8 cellular contexts compared by ENCODE assay signal in genomic region chr11:3609416-3610265, GRCh38. TPM values are rescaled to one million over a fixed set of nuclear protein-coding genes. Genes with fewer than 3 reads are reported as not detected.
DNase-seq lines count a peak whose midpoint lies in the region; ATAC-seq, FAIRE-seq and TF ChIP-seq lines count a peak whose summit lies in the region.

No MANE protein-coding gene starts in this region.

- H2AFZ ChIP-seq in PC-3 (ENCODE audit: low read length) = no peak overlapping the region

- TF ChIP-seq CTCF in GM13977 (IDR thresholded peaks at IDR 0.05; ENCODE audit: extremely low read depth, insufficient read depth, missing control alignments) (peak; percentile 72), PC-3 (conservative IDR thresholded peaks at IDR 0.05; ENCODE audit: low read depth, low read length) (peak; percentile 76), bronchial epithelial cell (IDR thresholded peaks at IDR 0.05; ENCODE audit: insufficient read depth, low read length, severe bottlenecking) (peak; percentile 81)

- H3K9me3 ChIP-seq in PC-3 (ENCODE audit: low read length) = no peaks in the 10 kb centered on the region
- no peaks in the 10 kb centered on the region for H3K9me3 ChIP-seq in effector memory CD4-positive, alpha-beta T cell (ENCODE audit: control insufficient read depth, low read length)

- H3K4me1 ChIP-seq in PC-3 (ENCODE audit: insufficient read depth, low read length) = peaks cover 3% of the 10 kb centered on the region; the same call in 1 of the 2 replicates
- no peaks in the 10 kb centered on the region for H3K4me1 ChIP-seq in effector memory CD4-positive, alpha-beta T cell (ENCODE audit: control insufficient read depth, insufficient read depth, low read length, poor library complexity, severe bottlenecking)

- H3K36me3 ChIP-seq in PC-3 (ENCODE audit: low read depth, low read length) (no peaks in the 10 kb centered on the region), bronchial epithelial cell (ENCODE audit: control insufficient read depth, insufficient read depth, low read length) (no peaks in the 10 kb centered on the region)
- no peaks in the 10 kb centered on the region for H3K36me3 ChIP-seq in effector memory CD4-positive, alpha-beta T cell (ENCODE audit: control insufficient read depth, insufficient read depth, low read length)

- peak; percentile 80 for ATAC-seq in PC-3
- no peak for ATAC-seq in activated CD4-positive, CD25-positive, alpha-beta regulatory T cell treated with anti-CD3 and anti-CD28 coated beads, Interleukin-2, amount 50 U/mL, for 24 hours
- ATAC-seq in GM21515 (IDR thresholded peaks at IDR 0.05; ENCODE audit: unreplicated experiment) = no peak

- 0 out of 2 replicates have a peak, but pooled peaks cover 3% of the 10 kb centered on the region for H3K27me3 ChIP-seq in PC-3 (ENCODE audit: low read length)
- no peaks in the 10 kb centered on the region for H3K27me3 ChIP-seq in bronchial epithelial cell (ENCODE audit: control insufficient read depth, insufficient read depth, low read length)
- no peaks in the 10 kb centered on the region for H3K27me3 ChIP-seq in effector memory CD4-positive, alpha-beta T cell (replicated peaks; ENCODE audit: control insufficient read depth, insufficient read depth, low read length, poor library complexity, severe bottlenecking)

- BruUV-seq in PC-3 (replicated peaks; lab: Mats Ljungman, UMichigan) = no TSS peak

- DNase-seq in CD1c-positive myeloid dendritic cell (ENCODE audit: extremely low spot score) (peak; percentile 51), GM13977 (ENCODE audit: low spot score) (peak; percentile 60), PC-3 (peak; percentile 64), bronchial epithelial cell (ENCODE audit: low read depth) (peak; percentile 39), medulla oblongata (ENCODE audit: extremely low spot score) (peak; percentile 30)
- DNase-seq in effector memory CD4-positive, alpha-beta T cell = no peak

- CTCF ChIA-PET in PC-3 (lab: Charles Lee) = interaction anchor here (0.5 kb wide), 1 partner anchor 156 kb away, joined by 3 read pairs; no protein-coding TSS in a partner anchor

- H3F3A ChIP-seq in PC-3 (ENCODE audit: low read length, unreplicated experiment) = no peaks in the 10 kb centered on the region

- no peaks in the 10 kb centered on the region for H3K79me2 ChIP-seq in PC-3 (ENCODE audit: low read length)

- H3K9ac ChIP-seq in PC-3 (ENCODE audit: low read length) = no peak overlapping the region

- no peaks in the 10 kb centered on the region for H3K9me2 ChIP-seq in PC-3 (replicated peaks; ENCODE audit: low read length)

- H3K4me2 ChIP-seq in PC-3 (ENCODE audit: low read length) = no peak overlapping the region

- no peak overlapping the region for H3K27ac ChIP-seq in PC-3 (ENCODE audit: low read length)
- H3K27ac ChIP-seq in effector memory CD4-positive, alpha-beta T cell (ENCODE audit: insufficient read depth, low read length, poor library complexity, severe bottlenecking) = no peak overlapping the region

- intact Hi-C loops in PC-3 (cut with micrococcal nuclease) = loop anchor here (5.0 kb wide), 1 partner anchor 157 kb away; no protein-coding TSS in a partner anchor

- H4K20me1 ChIP-seq in PC-3 (ENCODE audit: low read length) = no peaks in the 10 kb centered on the region

- POLR2A ChIA-PET in PC-3 (lab: Charles Lee; ENCODE audit: unreplicated experiment) = no interaction called here

- in situ Hi-C loops in GM13977 (cut with MboI; ENCODE audit: low pct_unique_long_range_greater_than_20kb, low sequenced_read_pairs, unreplicated experiment) = no loop called here

- FAIRE-seq in bronchial epithelial cell (lab: Jason Lieb, UNC) = no peak

- H3K4me3 ChIP-seq in PC-3 (ENCODE audit: low read length) (no peak overlapping the region), bronchial epithelial cell (ENCODE audit: low read depth, low read length) (no peak overlapping the region)
- H3K4me3 ChIP-seq in effector memory CD4-positive, alpha-beta T cell (ENCODE audit: insufficient read depth, low read depth, low read length, poor library complexity, severe bottlenecking) = no peak overlapping the region

RNA-seq across cellular contexts. Expression of gene ART5, which starts 32.2 kb away (rescaled TPM):
- not detected in 2 replicates for total RNA-seq in PC-3 (2014; rRNA removed)
- not detected in 2 replicates for total RNA-seq in bronchial epithelial cell

RNA-seq across cellular contexts. Expression of gene ART1, which starts 35.3 kb away (rescaled TPM):
- total RNA-seq in PC-3 (2014; rRNA removed) = not detected in 2 replicates
- not detected in 2 replicates for total RNA-seq in bronchial epithelial cell

Comparison
In these comparisons a context has a peak if more than half of its experiments do, and no peak if none do; other contexts are left out.
1. DNase-seq: peak in CD1c-positive myeloid dendritic cell (single experiment), GM13977 (single experiment), PC-3 (single experiment), bronchial epithelial cell (single experiment) and medulla oblongata (single experiment); none in effector memory CD4-positive, alpha-beta T cell (0 of 3).
2. Peak in every context shown above with its lines, with median percentiles within 50 percentile points of each other: CTCF ChIP-seq.